In the genomic region with DNA sequence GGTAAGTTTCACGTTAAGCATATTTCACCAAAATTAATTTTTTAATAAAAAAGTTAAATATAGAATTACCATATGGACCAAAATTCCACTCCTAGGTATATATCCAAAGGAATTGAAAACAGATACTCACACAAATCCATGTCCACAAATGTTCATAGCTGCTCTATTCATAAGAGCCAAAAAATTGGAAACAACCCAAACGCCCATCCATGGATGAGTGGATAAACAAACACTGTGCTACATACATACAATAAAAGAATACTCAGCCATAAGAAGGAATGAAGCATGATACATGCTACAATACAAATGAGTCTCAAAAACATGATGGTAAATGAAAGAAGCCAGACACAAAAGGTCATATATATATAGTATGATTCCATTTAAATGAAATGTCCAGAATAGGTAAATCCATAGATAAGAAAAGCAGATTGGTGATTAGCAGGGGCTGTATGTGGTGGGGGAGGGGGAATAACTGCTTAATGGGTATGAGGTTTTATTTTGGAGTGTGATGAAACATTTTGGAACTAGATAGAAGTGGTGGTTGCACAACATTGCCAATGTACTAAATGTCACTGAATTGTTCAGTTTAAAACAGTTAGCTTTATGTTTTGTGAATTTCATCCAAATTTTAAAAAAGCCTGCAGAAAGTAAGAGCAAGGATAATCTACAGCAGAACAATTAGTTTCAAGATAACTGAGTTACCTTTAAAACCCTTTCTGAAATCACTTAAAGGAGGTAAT, we compare ENCODE assay signal across 13 cellular contexts.
A peak's percentile ranks its signal among the peaks of the same experiment; 100 is the strongest.
DNase-seq lines count a peak whose midpoint lies in the region; ATAC-seq and TF ChIP-seq lines count a peak whose summit lies in the region.
"Had no signal": no experiment of that assay in that cellular context is flagged by ENCODE, and none has a peak within 500 bp of the region (broad histone marks: within the 10 kb centered on the region; RNA-seq: fewer than 3 reads in every experiment).

No MANE protein-coding gene starts in this region.

- peak; percentile 53 to 72 for DNase-seq in NCI-H2081 (lab: John Stamatoyannopoulos, UW)
- DNase-seq in PC-3 = peak; percentile 43
- DNase-seq in foreskin melanocyte = peak; percentile 3
- no peak for DNase-seq in naive thymus-derived CD4-positive, alpha-beta T cell
- DNase-seq in prostate gland (ENCODE audit: low spot score) = no peak
- DNase-seq: activated gamma-delta T cell treated with Interleukin-2 at 50 U/mL for 16 hours; CD4-positive, CD25-positive, alpha-beta regulatory T cell; KG1; NCI-H524 had no signal

- H3K4me1 Mint-ChIP-seq in naive thymus-derived CD4-positive, alpha-beta T cell = peaks cover 21 to 82% (median 79%) of the 10 kb centered on the region in 7 donors

- H4K20me1 ChIP-seq in PC-3 (ENCODE audit: low read length) = no peaks in the 10 kb centered on the region

- H3F3A ChIP-seq in PC-3 (ENCODE audit: low read length, unreplicated experiment) = no peaks in the 10 kb centered on the region

- H3K9me3 ChIP-seq in HEK293 (ENCODE audit: control insufficient read depth, insufficient read depth, low read depth, low read length) (no peaks in the 10 kb centered on the region), PC-3 (ENCODE audit: low read length) (no peaks in the 10 kb centered on the region), prostate gland (no peaks in the 10 kb centered on the region)
- no peaks in the 10 kb centered on the region for H3K9me3 ChIP-seq in naive thymus-derived CD4-positive, alpha-beta T cell (ENCODE audit: control insufficient read depth in 2 of 3, low read length in 3 of 3)
- H3K9me3 ChIP-seq: gastroesophageal sphincter had no signal

- no peak for TF ChIP-seq CTCF in HEK293 (tag by site-specific recombination; IDR thresholded peaks at IDR 0.05)
- TF ChIP-seq CTCF in PC-3 (conservative IDR thresholded peaks at IDR 0.05; ENCODE audit: low read depth, low read length) = no peak
- TF ChIP-seq CTCF in prostate gland (IDR thresholded peaks at IDR 0.05) = no peak

- ATAC-seq in PC-3 (no peak), HG03097 (IDR thresholded peaks at IDR 0.05; ENCODE audit: low FRiP score, unreplicated experiment) (no peak), HG02610 (IDR thresholded peaks at IDR 0.05; ENCODE audit: unreplicated experiment) (no peak)
- ATAC-seq in naive thymus-derived CD4-positive, alpha-beta T cell = no peak
- ATAC-seq: gastroesophageal sphincter had no signal

- H3K4me1 ChIP-seq in HEK293 (ENCODE audit: control insufficient read depth, insufficient read depth, low read length) (no peaks in the 10 kb centered on the region), PC-3 (ENCODE audit: insufficient read depth, low read length) (peaks cover 19% of the 10 kb centered on the region), prostate gland (replicated peaks) (peaks cover 4% of the 10 kb centered on the region)
- H3K4me1 ChIP-seq in naive thymus-derived CD4-positive, alpha-beta T cell (ENCODE audit: control insufficient read depth in 2 of 2, insufficient read depth in 2 of 2, low read length in 2 of 2) = peaks cover 17 to 25% of the 10 kb centered on the region in 2 donors

- H3K36me3 Mint-ChIP-seq in naive thymus-derived CD4-positive, alpha-beta T cell = peaks cover 9 to 49% (median 26%) of the 10 kb centered on the region in 5 donors

- H3K79me2 ChIP-seq in PC-3 (ENCODE audit: low read length) = no peaks in the 10 kb centered on the region

- intact Hi-C loops in PC-3 (cut with micrococcal nuclease) = no loop called here
- intact Hi-C loops in naive thymus-derived CD4-positive, alpha-beta T cell (cut with micrococcal nuclease) = no loop called here
- intact Hi-C loops in prostate gland (cut with DNase I) = no loop called here

- no peaks in the 10 kb centered on the region for H3K27me3 ChIP-seq in PC-3 (ENCODE audit: low read length)
- H3K27me3 ChIP-seq in naive thymus-derived CD4-positive, alpha-beta T cell (ENCODE audit: control insufficient read depth in 2 of 2, insufficient read depth in 2 of 2, low read length in 2 of 2) = no peaks in the 10 kb centered on the region
- no peaks in the 10 kb centered on the region for H3K27me3 ChIP-seq in prostate gland (replicated peaks; ENCODE audit: insufficient read depth)
- H3K27me3 ChIP-seq: gastroesophageal sphincter had no signal

- H3K27me3 Mint-ChIP-seq in naive thymus-derived CD4-positive, alpha-beta T cell = no peaks in the 10 kb centered on the region
- H3K27me3 Mint-ChIP-seq: CD4-positive, CD25-positive, alpha-beta regulatory T cell had no signal

- H3K4me3 Mint-ChIP-seq in naive thymus-derived CD4-positive, alpha-beta T cell = no peak overlapping the region

- POLR2A ChIA-PET in HEK293 (lab: Yijun Ruan, JAX) = interaction anchor here (0.7 kb wide), 1 partner anchor 75 kb away, joined by 4 read pairs; no protein-coding TSS in a partner anchor
- POLR2A ChIA-PET in PC-3 (lab: Charles Lee; ENCODE audit: unreplicated experiment) = no interaction called here
- POLR2A ChIA-PET in naive thymus-derived CD4-positive, alpha-beta T cell (lab: Charles Lee) = interaction anchor here (0.6 to 1.4 kb wide), 2 partner anchors 8 to 671 kb away, joined by 4 to 7 read pairs; no protein-coding TSS in a partner anchor

- CTCF ChIA-PET in HEK293 (lab: Yijun Ruan, JAX) (interaction anchor here (1.1 to 2.2 kb wide), 2 partner anchors 19 to 25 kb away, joined by 3 to 11 read pairs; no protein-coding TSS in a partner anchor), PC-3 (lab: Charles Lee) (no interaction called here)
- CTCF ChIA-PET in naive thymus-derived CD4-positive, alpha-beta T cell (lab: Charles Lee) = no interaction called here

- no peak overlapping the region for H2AFZ ChIP-seq in PC-3 (ENCODE audit: low read length)

- no peaks in the 10 kb centered on the region for H3K9me2 ChIP-seq in PC-3 (replicated peaks; ENCODE audit: low read length)

- H3K4me3 ChIP-seq in HEK293 (ENCODE audit: low read depth, low read length) (no peak overlapping the region), PC-3 (ENCODE audit: low read length) (no peak overlapping the region), prostate gland (no peak overlapping the region)
- no peak overlapping the region for H3K4me3 ChIP-seq in naive thymus-derived CD4-positive, alpha-beta T cell (ENCODE audit: low read length)
- H3K4me3 ChIP-seq: gastroesophageal sphincter had no signal

- peaks cover 0 to 3% (median 0%) of the 10 kb centered on the region in 11 donors for H3K9me3 Mint-ChIP-seq in naive thymus-derived CD4-positive, alpha-beta T cell
- H3K9me3 Mint-ChIP-seq: CD4-positive, CD25-positive, alpha-beta regulatory T cell had no signal

- H3K36me3 ChIP-seq in HEK293 (ENCODE audit: control insufficient read depth in 2 of 2, insufficient read depth in 1 of 2, low read length in 2 of 2) = no peaks in the 10 kb centered on the region
- no peaks in the 10 kb centered on the region for H3K36me3 ChIP-seq in PC-3 (ENCODE audit: low read depth, low read length)
- H3K36me3 ChIP-seq in naive thymus-derived CD4-positive, alpha-beta T cell (ENCODE audit: control insufficient read depth in 2 of 3, insufficient read depth in 3 of 3, low read length in 3 of 3) = peaks cover 0 to 11% (median 0%) of the 10 kb centered on the region in 3 experiments
- no peaks in the 10 kb centered on the region for H3K36me3 ChIP-seq in prostate gland
- H3K36me3 ChIP-seq: gastroesophageal sphincter had no signal

- WGBS in prostate gland = 65% methylated on average over 2 of the region's 2 CpGs

- peak overlapping the region in 4 of 9 donors; percentile 2 to 27 (median 13) for H3K27ac Mint-ChIP-seq in naive thymus-derived CD4-positive, alpha-beta T cell

- no peak overlapping the region for H3K27ac ChIP-seq in HEK293 (ENCODE audit: extremely low read depth, low read depth, low read length)
- no peak overlapping the region for H3K27ac ChIP-seq in PC-3 (ENCODE audit: low read length)
- no peak overlapping the region for H3K27ac ChIP-seq in naive thymus-derived CD4-positive, alpha-beta T cell (ENCODE audit: low read depth, low read length)
- no peak overlapping the region for H3K27ac ChIP-seq in prostate gland
- H3K27ac ChIP-seq: gastroesophageal sphincter had no signal

- H3K4me2 ChIP-seq in PC-3 (ENCODE audit: low read length) = no peak overlapping the region

- no peak for TF ChIP-seq POLR2A in prostate gland (IDR thresholded peaks at IDR 0.05)

- no TSS peak for BruUV-seq in PC-3 (replicated peaks; lab: Mats Ljungman, UMichigan)

- no peak overlapping the region for H3K9ac ChIP-seq in PC-3 (ENCODE audit: low read length)

TF ChIP-seq in HEK293, 187 proteins besides CTCF, POLR2A, EP300 and RAD21:
- 0 out of 2 replicates have a peak, but pooled peaks have one; percentile 39 for TF ChIP-seq ZNF24 (tag by site-specific recombination; IDR thresholded peaks at IDR 0.05)
- TF ChIP-seq ZNF664 (tag by site-specific recombination; IDR thresholded peaks at IDR 0.05) = no peak
- no peak for TF ChIP-seq ZNF16 (tag by site-specific recombination; IDR thresholded peaks at IDR 0.05; ENCODE audit: low read depth)
- peak; percentile 80 for TF ChIP-seq ZBTB17 (tag by site-specific recombination; IDR thresholded peaks at IDR 0.05)
- no peak for TF ChIP-seq ZNF324 (tag by site-specific recombination; IDR thresholded peaks at IDR 0.05)

Comparison
In these comparisons a context has a peak if more than half of its experiments do, and no peak if none do; other contexts are left out.
1. DNase-seq: peak in NCI-H2081 (2 of 2), PC-3 (single experiment) and foreskin melanocyte (single experiment); none in naive thymus-derived CD4-positive, alpha-beta T cell (0 of 9) and prostate gland (single experiment).